1 cellular context compared by ENCODE assay signal in genomic region chr4:106365613-106366012, GRCh38.
TF ChIP-seq lines count a peak whose summit lies in the region.

No MANE protein-coding gene starts in this region.

TF ChIP-seq in HepG2, 621 proteins besides CTCF, POLR2A, EP300 and RAD21 (continued from another document):
- TF ChIP-seq ZNF446 (CRISPR knock-in tag; IDR thresholded peaks at IDR 0.05) (no peak), HMG20A (CRISPR knock-in tag; IDR thresholded peaks at IDR 0.05; ENCODE audit: borderline replicate concordance) (peak; percentile 55; the same call in 1 of the 2 replicates), ZFP90 (CRISPR knock-in tag; IDR thresholded peaks at IDR 0.05; ENCODE audit: borderline replicate concordance) (no peak), HOMEZ (CRISPR knock-in tag; IDR thresholded peaks at IDR 0.05; ENCODE audit: low read depth) (no peak), ZNF720 (CRISPR knock-in tag; IDR thresholded peaks at IDR 0.05) (no peak), YEATS4 (CRISPR knock-in tag; IDR thresholded peaks at IDR 0.05; ENCODE audit: borderline replicate concordance) (no peak), ZNF512B (CRISPR knock-in tag; IDR thresholded peaks at IDR 0.05; ENCODE audit: borderline replicate concordance) (no peak), ATM (IDR thresholded peaks at IDR 0.05; ENCODE audit: borderline replicate concordance) (no peak), SMAD3 (CRISPR knock-in tag; IDR thresholded peaks at IDR 0.05) (no peak), SOX13 (IDR thresholded peaks at IDR 0.05) (no peak), SOX13 (CRISPR knock-in tag; conservative IDR thresholded peaks at IDR 0.05 in 1 of 2, IDR thresholded peaks at IDR 0.05 in 1 of 2) (peak in 1 of 2 experiments; percentile 47; a peak in 1 of 4 replicates), NCOA2 (CRISPR knock-in tag; IDR thresholded peaks at IDR 0.05) (peak; percentile 43; the same call in 1 of the 2 replicates), TAF15 (IDR thresholded peaks at IDR 0.05; ENCODE audit: low read depth, low read length, poor library complexity, severe bottlenecking) (no peak), SOX5 (CRISPR knock-in tag; IDR thresholded peaks at IDR 0.05; ENCODE audit: borderline replicate concordance) (peak; percentile 53; the same call in 1 of the 2 replicates), ZNF275 (CRISPR knock-in tag; IDR thresholded peaks at IDR 0.05; ENCODE audit: borderline replicate concordance) (no peak), ATAD3A (CRISPR knock-in tag; IDR thresholded peaks at IDR 0.05) (no peak), ZFP1 (CRISPR knock-in tag; IDR thresholded peaks at IDR 0.05) (no peak), FOSL2 (CRISPR knock-in tag; IDR thresholded peaks at IDR 0.05) (peak; percentile 85), TBL1XR1 (IDR thresholded peaks at IDR 0.05; ENCODE audit: borderline replicate concordance, low read length, partially characterized antibody) (peak; percentile 94), AGO1 (IDR thresholded peaks at IDR 0.05; ENCODE audit: low read depth, low read length, poor library complexity, severe bottlenecking) (no peak), NFIC (IDR thresholded peaks at IDR 0.05; ENCODE audit: low read length) (peak; percentile 42; the same call in 1 of the 2 replicates), MEF2D (CRISPR knock-in tag; IDR thresholded peaks at IDR 0.05) (peak; percentile 86), FOXK1 (CRISPR knock-in tag; IDR thresholded peaks at IDR 0.05; ENCODE audit: borderline replicate concordance, low read depth) (0 out of 2 replicates have a peak, but pooled peaks have one; percentile 16), BCL6 (CRISPR knock-in tag; IDR thresholded peaks at IDR 0.05) (peak; percentile 99), SNAPC2 (CRISPR knock-in tag; IDR thresholded peaks at IDR 0.05) (no peak), IKZF4 (CRISPR knock-in tag; IDR thresholded peaks at IDR 0.05; ENCODE audit: borderline replicate concordance, low read depth, not compliant biosample characterization) (no peak), LRRFIP1 (CRISPR knock-in tag; conservative IDR thresholded peaks at IDR 0.05) (no peak), ZGPAT (CRISPR knock-in tag; IDR thresholded peaks at IDR 0.05) (0 out of 2 replicates have a peak, but pooled peaks have one; percentile 40), ZNF577 (CRISPR knock-in tag; IDR thresholded peaks at IDR 0.05; ENCODE audit: borderline replicate concordance, low read depth) (no peak), ZNF580 (CRISPR knock-in tag; IDR thresholded peaks at IDR 0.05; ENCODE audit: borderline replicate concordance, low read depth) (no peak), FOSL1 (CRISPR knock-in tag; IDR thresholded peaks at IDR 0.05; ENCODE audit: borderline replicate concordance) (peak; percentile 70; the same call in 1 of the 2 replicates), SKI (IDR thresholded peaks at IDR 0.05; ENCODE audit: partially characterized antibody) (peak; percentile 93), SP5 (CRISPR knock-in tag; IDR thresholded peaks at IDR 0.05; ENCODE audit: borderline replicate concordance, low read depth) (no peak), ZMYM4 (CRISPR knock-in tag; IDR thresholded peaks at IDR 0.05) (no peak), ZNF615 (CRISPR knock-in tag; IDR thresholded peaks at IDR 0.05; ENCODE audit: borderline replicate concordance) (no peak), ADNP (CRISPR knock-in tag; IDR thresholded peaks at IDR 0.05) (no peak), CEBPB (IDR thresholded peaks at IDR 0.05; ENCODE audit: borderline replicate concordance, low read depth, low read length) (peak; percentile 71), FOXA3 (CRISPR knock-in tag; IDR thresholded peaks at IDR 0.05) (peak; percentile 12; the same call in 1 of the 2 replicates), NCOR1 (IDR thresholded peaks at IDR 0.05; ENCODE audit: borderline replicate concordance, low read length) (peak; percentile 40; the same call in 1 of the 2 replicates), ZNF776 (CRISPR knock-in tag; IDR thresholded peaks at IDR 0.05) (no peak), STAT6 (CRISPR knock-in tag; IDR thresholded peaks at IDR 0.05; ENCODE audit: borderline replicate concordance) (no peak)
